In genomic region chr13:112346173-112346898, GRCh38 we compare ENCODE assay signal across 14 cellular contexts. TPM values are rescaled to one million over a fixed set of nuclear protein-coding genes. Genes with fewer than 3 reads are reported as not detected.
DNase-seq lines count a peak whose midpoint lies in the region; TF ChIP-seq lines count a peak whose summit lies in the region.
"Had no signal": no experiment of that assay in that cellular context is flagged by ENCODE, and none has a peak within 500 bp of the region (broad histone marks: within the 10 kb centered on the region; RNA-seq: fewer than 3 reads in every experiment).

No MANE protein-coding gene starts in this region.

- no peaks in the 10 kb centered on the region for H3K9me3 ChIP-seq in endodermal cell (ENCODE audit: control insufficient read depth, low read length)
- H3K9me3 ChIP-seq: right atrium auricular region had no signal

- no peaks in the 10 kb centered on the region for H3K4me1 ChIP-seq in endodermal cell (ENCODE audit: control insufficient read depth, insufficient read depth, low read length)
- H3K4me1 ChIP-seq: right atrium auricular region had no signal

- H3K27me3 ChIP-seq in endodermal cell (ENCODE audit: control insufficient read depth, insufficient read depth, low read length, poor library complexity, severe bottlenecking) = peaks cover 39% of the 10 kb centered on the region

- H3K36me3 ChIP-seq in endodermal cell (ENCODE audit: control insufficient read depth, insufficient read depth, low read length) = no peaks in the 10 kb centered on the region
- H3K36me3 ChIP-seq: right atrium auricular region had no signal

- no peaks in the 10 kb centered on the region for H3K9me3 Mint-ChIP-seq in endodermal cell
- no peaks in the 10 kb centered on the region for H3K9me3 Mint-ChIP-seq in type B pancreatic cell
- H3K9me3 Mint-ChIP-seq: activated T-cell treated with anti-CD3 and anti-CD28 coated beads, Interleukin-2, amount 50 U/mL, for 72 hours; memory B cell had no signal

- peak; percentile 16 for DNase-seq in stimulated activated CD4-positive, alpha-beta T cell treated with anti-CD3 and anti-CD28 coated beads, Interleukin-15, amount 100 ng/mL, for 24 hours
- no peak for DNase-seq in stimulated activated CD4-positive, alpha-beta T cell treated with anti-CD3 and anti-CD28 coated beads, Interleukin-12 subunit alpha, Interleukin-12 subunit beta, amount 100 ng/mL, for 4 hours
- peak; percentile 36 for DNase-seq in NCI-H2171 (lab: John Stamatoyannopoulos, UW)
- peak; percentile 80 for DNase-seq in endodermal cell
- peak; percentile 74 for DNase-seq in type B pancreatic cell (ENCODE audit: extremely low spot score, unreplicated experiment)
- no peak for DNase-seq in C1 segment of cervical spinal cord (lab: John Stamatoyannopoulos, UW)
- DNase-seq in nucleus accumbens (lab: John Stamatoyannopoulos, UW) = no peak
- DNase-seq in activated gamma-delta T cell (lab: John Stamatoyannopoulos, UW) = no peak
- DNase-seq: activated T-cell treated with anti-CD3 and anti-CD28 coated beads, Interleukin-2, amount 50 U/mL, for 72 hours; foreskin melanocyte had no signal

- TF ChIP-seq CTCF in endodermal cell (conservative IDR thresholded peaks at IDR 0.05) (peak; percentile 33), type B pancreatic cell (conservative IDR thresholded peaks at IDR 0.05) (peak; percentile 18)

- no peak overlapping the region for H3K27ac Mint-ChIP-seq in endodermal cell
- no peak overlapping the region for H3K27ac Mint-ChIP-seq in type B pancreatic cell
- H3K27ac Mint-ChIP-seq: activated T-cell treated with anti-CD3 and anti-CD28 coated beads, Interleukin-2, amount 50 U/mL, for 72 hours; memory B cell had no signal

- H3K4me3 ChIP-seq in endodermal cell (ENCODE audit: low read length) = no peak overlapping the region
- H3K4me3 ChIP-seq: right atrium auricular region had no signal

- H3K36me3 Mint-ChIP-seq in endodermal cell (ENCODE audit: low read depth) (no peaks in the 10 kb centered on the region), type B pancreatic cell (no peaks in the 10 kb centered on the region)
- H3K36me3 Mint-ChIP-seq: memory B cell had no signal

- no peak overlapping the region for H3K27ac ChIP-seq in endodermal cell (ENCODE audit: low read depth, low read length)
- H3K27ac ChIP-seq: right atrium auricular region had no signal

- H3K27me3 Mint-ChIP-seq in endodermal cell (ENCODE audit: insufficient read depth) (peaks cover 49% of the 10 kb centered on the region), type B pancreatic cell (peaks cover 84% of the 10 kb centered on the region)

- no peak overlapping the region for H3K9ac ChIP-seq in endodermal cell (ENCODE audit: extremely low read depth, low read length, poor library complexity, severe bottlenecking)

- no peak overlapping the region for H3K4me3 Mint-ChIP-seq in endodermal cell
- no peak overlapping the region for H3K4me3 Mint-ChIP-seq in type B pancreatic cell
- H3K4me3 Mint-ChIP-seq: activated T-cell treated with anti-CD3 and anti-CD28 coated beads, Interleukin-2, amount 50 U/mL, for 72 hours; memory B cell had no signal

- peaks cover 6% of the 10 kb centered on the region for H3K4me1 Mint-ChIP-seq in endodermal cell
- H3K4me1 Mint-ChIP-seq in type B pancreatic cell (ENCODE audit: unreplicated experiment) = peaks cover 19% of the 10 kb centered on the region
- H3K4me1 Mint-ChIP-seq: memory B cell had no signal

- 22 to 37% methylated on average over 13 to 21 of the region's 22 CpGs for WGBS in endodermal cell (ENCODE audit: insufficient coverage in 1 of 2, insufficient read length in 1 of 2), 2 experiments

RNA-seq across cellular contexts. Expression of gene SPACA7, which starts 29.8 kb away (rescaled TPM):
- not detected for total RNA-seq in endodermal cell
- polyA plus RNA-seq in endodermal cell (2013, experiment 1 of 2) = not detected
- polyA plus RNA-seq in endodermal cell (2013, experiment 2 of 2) = not detected
- not detected in 2 replicates for total RNA-seq in type B pancreatic cell (ENCODE audit: low replicate concordance)
- total RNA-seq: activated T-cell treated with anti-CD3 and anti-CD28 coated beads, Interleukin-2, amount 50 U/mL, for 72 hours; HT-29; right atrium auricular region; urinary bladder had no signal
- polyA plus RNA-seq: urinary bladder had no signal

Comparison
In these comparisons a context has a peak if more than half of its experiments do, and no peak if none do; other contexts are left out.
1. DNase-seq: peak in stimulated activated CD4-positive, alpha-beta T cell treated with anti-CD3 and anti-CD28 coated beads, Interleukin-15, amount 100 ng/mL, for 24 hours (single experiment), NCI-H2171 (single experiment), endodermal cell (single experiment) and type B pancreatic cell (single experiment); none in stimulated activated CD4-positive, alpha-beta T cell treated with anti-CD3 and anti-CD28 coated beads, Interleukin-12 subunit alpha, Interleukin-12 subunit beta, amount 100 ng/mL, for 4 hours (single experiment), C1 segment of cervical spinal cord (0 of 14), nucleus accumbens (0 of 56) and activated gamma-delta T cell (single experiment).